Comparison of ENCODE assay signal across 8 cellular contexts in the genomic region with DNA sequence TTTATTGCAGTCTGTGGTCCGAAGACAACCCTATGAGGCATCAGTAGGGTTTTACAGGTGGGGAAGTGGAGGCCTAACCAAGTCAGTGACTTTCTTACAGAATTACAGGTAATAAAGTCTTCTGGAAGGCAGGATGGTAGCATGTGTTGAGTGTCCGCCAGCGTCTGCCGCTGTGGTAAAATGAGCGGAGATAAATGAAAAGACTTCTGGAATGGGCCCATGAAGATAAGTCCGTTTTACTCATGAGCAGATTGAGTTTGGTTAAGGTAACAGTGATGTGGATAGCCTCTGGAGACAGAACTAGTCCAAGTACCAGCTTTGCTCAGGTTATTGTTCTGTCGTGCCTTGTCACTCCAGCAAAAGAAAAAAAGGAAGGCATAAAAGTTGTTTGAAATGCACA. TPM values are rescaled to one million over a fixed set of nuclear protein-coding genes. Genes with fewer than 3 reads are reported as not detected.
DNase-seq lines count a peak whose midpoint lies in the region; ATAC-seq, FAIRE-seq and TF ChIP-seq lines count a peak whose summit lies in the region.

No MANE protein-coding gene starts in this region.

- H3K4me1 ChIP-seq in A673 (ENCODE audit: insufficient read depth, low read length, poor library complexity, severe bottlenecking) = peaks cover 11% of the 10 kb centered on the region
- H3K4me1 ChIP-seq in mucosa of stomach (ENCODE audit: control insufficient read depth, insufficient read depth, low read length) = peaks cover 30% of the 10 kb centered on the region

- no TSS peak for BruUV-seq in A673 (replicated peaks; lab: Mats Ljungman, UMichigan)

- POLR2A ChIA-PET in A673 (lab: Charles Lee; ENCODE audit: low non-redundant PET) = no interaction called here

- no peak for TF ChIP-seq CTCF in A673 (conservative IDR thresholded peaks at IDR 0.05; ENCODE audit: low read depth, low read length)

- H3K9ac ChIP-seq in mucosa of stomach (ENCODE audit: low read length) = peak overlapping the region; percentile 74

- ATAC-seq in central memory CD8-positive, alpha-beta T cell (replicated peaks; ENCODE audit: extremely low read depth, poor library complexity, severe bottlenecking) = no peak
- no peak for ATAC-seq in HG03571 (IDR thresholded peaks at IDR 0.05; ENCODE audit: unreplicated experiment)

- peak overlapping the region; percentile 65 for H3K27ac Mint-ChIP-seq in central memory CD8-positive, alpha-beta T cell (ENCODE audit: low read depth)

- intact Hi-C loops in A673 (cut with micrococcal nuclease; ENCODE audit: unreplicated experiment) = no loop called here

- CTCF ChIA-PET in A673 (lab: Charles Lee) = interaction anchor here (0.5 kb wide), 1 partner anchor 261 kb away, joined by 5 read pairs; no protein-coding TSS in a partner anchor

- peak overlapping the region; percentile 91 for H3K27ac ChIP-seq in A673 (ENCODE audit: low read depth, low read length, poor library complexity, severe bottlenecking)

- H3K4me3 Mint-ChIP-seq in central memory CD8-positive, alpha-beta T cell = peak overlapping the region; percentile 95

- peaks cover 5% of the 10 kb centered on the region for H3K36me3 Mint-ChIP-seq in central memory CD8-positive, alpha-beta T cell (ENCODE audit: insufficient read depth)

- H3K9me3 ChIP-seq in A673 (ENCODE audit: low read depth, low read length, poor library complexity, severe bottlenecking) = no peaks in the 10 kb centered on the region
- H3K9me3 ChIP-seq in mucosa of stomach (ENCODE audit: control insufficient read depth, low read length) = no peaks in the 10 kb centered on the region

- H3K27me3 Mint-ChIP-seq in central memory CD8-positive, alpha-beta T cell = no peaks in the 10 kb centered on the region

- H3K27me3 ChIP-seq in A673 (replicated peaks; ENCODE audit: insufficient read depth, low read depth, low read length, poor library complexity) (no peaks in the 10 kb centered on the region), mucosa of stomach (ENCODE audit: control insufficient read depth, insufficient read depth, low read length) (peaks cover 12% of the 10 kb centered on the region)

- H3K36me3 ChIP-seq in A673 (ENCODE audit: insufficient read depth, low read length, poor library complexity, severe bottlenecking) (peaks cover 42% of the 10 kb centered on the region), mucosa of stomach (ENCODE audit: control insufficient read depth, insufficient read depth, low read length) (no peaks in the 10 kb centered on the region)

- FAIRE-seq in urothelium cell line (lab: Jason Lieb, UNC) = no peak

- in situ Hi-C loops in KBM-7 (cut with MboI; ENCODE audit: low pct_unique_long_range_greater_than_20kb, low sequenced_read_pairs) = no loop called here

- peaks cover 62% of the 10 kb centered on the region for H3K4me1 Mint-ChIP-seq in central memory CD8-positive, alpha-beta T cell

- H3K4me3 ChIP-seq in A673 (ENCODE audit: low read depth, low read length, poor library complexity, severe bottlenecking) (peak overlapping the region; percentile 94), mucosa of stomach (ENCODE audit: low read length) (peak overlapping the region; percentile 51)
- peak overlapping the region; percentile 84 for H3K4me3 ChIP-seq in Jurkat, Clone E6-1 (ENCODE audit: low read length)

- H3K9me3 Mint-ChIP-seq in central memory CD8-positive, alpha-beta T cell = no peaks in the 10 kb centered on the region

- no peak for DNase-seq in A673 (ENCODE audit: low spot score)
- no peak for DNase-seq in Jurkat, Clone E6-1 (ENCODE audit: low read depth, low spot score)
- no peak for DNase-seq in central memory CD8-positive, alpha-beta T cell (ENCODE audit: low spot score in 2 of 2)
- DNase-seq in KBM-7 = no peak
- no peak for DNase-seq in HT-29 (ENCODE audit: low spot score)
- DNase-seq in urothelium cell line (ENCODE audit: low spot score) = no peak

RNA-seq across cellular contexts. Expression of a gene that starts 1.0 kb away (rescaled TPM):
- 84.0 and 87.5 TPM in 2 replicates for total RNA-seq in A673 (2021)
- 51.8 TPM for polyA plus RNA-seq in Jurkat, Clone E6-1 (2012; ENCODE audit: insufficient read depth, insufficient read length)
- total RNA-seq in HT-29 (2014; rRNA removed; shearing (Covaris generic)) = 63.0 and 85.9 TPM in 2 replicates

RNA-seq across cellular contexts. Expression of a gene that starts 1.3 kb away (rescaled TPM):
- total RNA-seq in A673 (2021) = 16.2 and 17.3 TPM in 2 replicates
- 12.7 TPM for polyA plus RNA-seq in Jurkat, Clone E6-1 (2012; ENCODE audit: insufficient read depth, insufficient read length)
- 8.7 and 12.7 TPM in 2 replicates for total RNA-seq in HT-29 (2014; rRNA removed; shearing (Covaris generic))
